In the genomic region with DNA sequence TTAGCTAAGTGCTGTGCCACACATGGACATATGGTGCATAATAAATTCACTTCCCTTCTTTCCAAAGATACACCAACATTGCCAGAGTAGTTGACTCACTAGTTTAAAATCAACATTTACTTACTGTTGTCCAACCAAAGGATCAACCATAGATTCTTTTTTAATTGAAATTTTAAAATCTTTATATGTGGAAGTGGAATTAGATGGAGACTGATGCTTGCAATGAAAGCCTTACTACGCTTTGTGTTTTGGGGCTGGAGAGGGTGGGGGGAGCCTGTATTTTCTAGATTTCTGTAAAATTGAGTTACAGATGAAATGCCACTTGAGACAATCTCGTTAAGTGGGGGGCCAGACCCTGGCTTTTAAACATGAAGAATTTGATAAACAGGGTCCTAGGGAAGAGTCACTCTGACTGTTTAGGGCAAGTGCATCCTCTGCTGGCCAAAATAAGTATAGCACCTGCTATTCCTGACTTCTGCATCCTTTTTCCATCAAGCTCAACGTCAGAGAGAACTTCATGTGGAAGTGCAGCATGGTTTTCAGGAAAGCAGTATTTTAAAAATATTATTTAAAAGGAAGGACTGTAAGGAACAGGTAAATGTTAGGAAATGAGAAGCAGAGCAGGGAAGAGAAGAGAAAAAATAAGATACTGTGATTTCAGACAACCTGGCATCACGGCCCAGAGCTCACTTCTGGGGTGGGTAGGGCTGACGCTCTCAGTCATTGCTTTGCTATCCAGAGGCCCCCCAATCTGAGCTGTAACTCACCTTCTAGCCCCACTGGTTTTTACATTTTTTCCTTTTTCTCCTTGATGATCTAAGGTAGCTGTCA, we compare ENCODE assay signal across 8 cellular contexts.
A peak's percentile ranks its signal among the peaks of the same experiment; 100 is the strongest.
DNase-seq lines count a peak whose midpoint lies in the region; ATAC-seq and TF ChIP-seq lines count a peak whose summit lies in the region.

No MANE protein-coding gene starts in this region.

- H4K20me1 ChIP-seq in DND-41 (ENCODE audit: insufficient read depth, low read length) = no peaks in the 10 kb centered on the region

- H3K27ac ChIP-seq in DND-41 (ENCODE audit: low read length) (no peak overlapping the region), right cardiac atrium (ENCODE audit: low read length) (no peak overlapping the region), gastrocnemius medialis (no peak overlapping the region)

- peak; percentile 62 for DNase-seq in DND-41
- DNase-seq in Kasumi-1 (lab: John Stamatoyannopoulos, UW) = peak; percentile 73 to 88
- DNase-seq in RPMI7951 (ENCODE audit: low read depth) = peak; percentile 65
- peak in 36 of 58 donors; percentile 13 to 71 (median 36) for DNase-seq in anterior cingulate cortex (lab: John Stamatoyannopoulos, UW)
- DNase-seq in right cardiac atrium = no peak
- DNase-seq in gastrocnemius medialis = no peak

- intact Hi-C loops in right cardiac atrium (cut with DNase I) (loop anchor here (2.0 to 10.0 kb wide), 8 partner anchors 76 to 237 kb away; a partner anchor contains a TSS), gastrocnemius medialis (cut with DNase I; ENCODE audit: low total_unique reads) (loop anchor here (1.0 kb wide), 2 partner anchors 152 to 237 kb away; no protein-coding TSS in a partner anchor)

- in situ Hi-C loops in gastrocnemius medialis (cut with MboI; ENCODE audit: low sequenced_read_pairs in 4 of 4) = loop anchor here (5.0 to 10.0 kb wide), 3 partner anchors 151 to 236 kb away; no protein-coding TSS in a partner anchor

- no peak for TF ChIP-seq POLR2A in gastrocnemius medialis (IDR thresholded peaks at IDR 0.05)

- H3K4me1 ChIP-seq in DND-41 (ENCODE audit: insufficient read depth, low read length) (no peaks in the 10 kb centered on the region), right cardiac atrium (ENCODE audit: control insufficient read depth, insufficient read depth, low read length) (no peaks in the 10 kb centered on the region), gastrocnemius medialis (no peaks in the 10 kb centered on the region)

- H2AFZ ChIP-seq in DND-41 (ENCODE audit: low read depth, low read length) = no peak overlapping the region

- 54% methylated on average over 5 of the region's 5 CpGs for WGBS in right cardiac atrium

- H3K27me3 ChIP-seq in DND-41 (ENCODE audit: insufficient read depth, low read length, poor library complexity) (no peaks in the 10 kb centered on the region), right cardiac atrium (ENCODE audit: control insufficient read depth, insufficient read depth) (no peaks in the 10 kb centered on the region), gastrocnemius medialis (no peaks in the 10 kb centered on the region)

- peak; percentile 76 for ATAC-seq in DND-41 (ENCODE audit: insufficient read depth, low read depth)
- peak; percentile 42 to 47 for ATAC-seq in right cardiac atrium
- peak in 1 of 2 donors; percentile 59 for ATAC-seq in gastrocnemius medialis
- no peak for ATAC-seq in HG02642 (IDR thresholded peaks at IDR 0.05; ENCODE audit: poor library complexity, unreplicated experiment)
- ATAC-seq in HG03439 (IDR thresholded peaks at IDR 0.05; ENCODE audit: unreplicated experiment) = no peak

- H3K9me3 ChIP-seq in DND-41 (ENCODE audit: insufficient read depth, low read length, severe bottlenecking) (no peaks in the 10 kb centered on the region), right cardiac atrium (ENCODE audit: control insufficient read depth, low read length) (no peaks in the 10 kb centered on the region), gastrocnemius medialis (no peaks in the 10 kb centered on the region)

- TF ChIP-seq CTCF in DND-41 (IDR thresholded peaks at IDR 0.05; ENCODE audit: borderline replicate concordance, extremely low read depth, low read length, poor library complexity, severe bottlenecking) = peak; percentile 96
- TF ChIP-seq CTCF in gastrocnemius medialis (IDR thresholded peaks at IDR 0.05 in 4 of 5, conservative IDR thresholded peaks at IDR 0.05 in 1 of 5) = peak; percentile 93 to 99 (median 96)

- H3K4me3 ChIP-seq in DND-41 (ENCODE audit: low read depth in 1 of 2, low read length in 2 of 2) (no peak overlapping the region), right cardiac atrium (ENCODE audit: low read length) (no peak overlapping the region), gastrocnemius medialis (no peak overlapping the region)

- H3K79me2 ChIP-seq in DND-41 (ENCODE audit: insufficient read depth, low read length) = no peaks in the 10 kb centered on the region

- H3K36me3 ChIP-seq in DND-41 (ENCODE audit: insufficient read depth, low read length) (no peaks in the 10 kb centered on the region), gastrocnemius medialis (no peaks in the 10 kb centered on the region)

- H3K4me2 ChIP-seq in DND-41 (ENCODE audit: insufficient read depth, low read length) = no peak overlapping the region

- no peak overlapping the region for H3K9ac ChIP-seq in DND-41 (ENCODE audit: low read depth, low read length)

Comparison
In these comparisons a context has a peak if more than half of its experiments do, and no peak if none do; other contexts are left out.
1. ATAC-seq: peak in DND-41 (single experiment) and right cardiac atrium (2 of 2); none in HG02642 (single experiment) and HG03439 (single experiment).
2. DNase-seq: peak in DND-41 (single experiment), Kasumi-1 (2 of 2), RPMI7951 (single experiment) and anterior cingulate cortex (36 of 58); none in right cardiac atrium (0 of 3) and gastrocnemius medialis (0 of 2).